Comparison of ENCODE assay signal across 9 cellular contexts in the genomic region with DNA sequence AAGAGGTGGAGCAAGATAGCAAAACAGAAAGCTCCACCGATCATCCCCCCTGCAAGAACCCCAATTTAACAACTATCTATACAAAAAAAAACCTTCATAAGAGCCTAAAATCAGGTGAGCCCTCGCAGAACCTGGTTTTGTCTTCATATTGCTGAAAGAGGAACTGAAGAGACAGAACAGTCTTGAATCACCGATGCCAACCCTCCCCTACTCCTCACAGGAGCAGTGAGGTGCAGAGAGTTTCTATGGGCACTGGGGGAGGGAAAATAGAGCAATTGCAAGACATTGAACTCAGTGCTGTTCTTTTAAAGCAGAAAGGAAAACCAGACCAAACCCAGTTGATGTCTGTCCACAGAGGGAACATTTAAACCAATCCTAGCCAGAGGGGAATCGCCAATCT.
"Had no signal": no experiment of that assay in that cellular context is flagged by ENCODE, and none has a peak within 500 bp of the region (broad histone marks: within the 10 kb centered on the region; RNA-seq: fewer than 3 reads in every experiment).

No MANE protein-coding gene starts in this region.

- H3K9ac ChIP-seq: KMS-11 had no signal

- H2AFZ ChIP-seq: GM23338 had no signal

- DNase-seq: H9, HCEC 1CT, KBM-7 had no signal

- FAIRE-seq: H1, H54, HepG2 had no signal

- H3K4me2 ChIP-seq: GM23338, KMS-11 had no signal

- H3K27ac ChIP-seq: HL-60, KMS-11 had no signal

- ATAC-seq: GM23338, HepG2 had no signal

- H3K4me3 ChIP-seq: GM23338 had no signal
